Comparison of ENCODE assay signal across 1 cellular context in the genomic region with DNA sequence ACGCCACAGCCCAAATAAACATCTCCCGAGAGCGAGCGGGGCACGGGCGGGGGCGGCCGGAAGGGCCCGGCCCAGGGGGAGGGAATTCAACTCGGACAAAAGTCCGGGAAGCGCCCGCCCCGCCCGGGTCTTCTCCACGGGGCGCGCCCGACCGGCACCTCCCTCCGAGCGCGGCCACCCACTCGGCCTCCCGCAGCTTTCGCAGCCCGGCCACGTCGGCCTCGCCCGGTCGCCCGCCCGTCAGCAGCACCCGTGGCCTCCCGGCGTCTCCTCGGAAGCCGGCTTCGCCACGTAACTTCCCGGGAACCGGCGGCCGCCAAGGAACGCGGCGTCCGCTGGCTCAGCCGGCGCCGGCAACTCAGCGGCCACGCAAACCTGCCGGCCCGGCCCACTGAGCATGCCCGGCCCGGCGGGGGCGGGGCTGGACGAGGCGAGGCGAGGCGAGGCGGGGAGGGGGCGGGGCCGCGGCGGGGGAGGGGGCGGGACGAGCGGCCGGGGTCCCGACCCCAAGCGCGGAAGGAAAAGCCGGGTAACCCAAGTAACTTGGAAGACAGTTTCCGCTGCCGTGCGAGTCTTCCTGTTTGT.
TF ChIP-seq lines count a peak whose summit lies in the region.

Gene TJP1, minus strand, starts transcription at position 369 of the 585 bp plus-strand sequence. CDS start 440 bp downstream, outside the sequence.

TF ChIP-seq in GM12878, 131 proteins besides CTCF, POLR2A, EP300 and RAD21 (continued from another document):
- TF ChIP-seq NFIC (IDR thresholded peaks at IDR 0.05; ENCODE audit: low read depth, low read length) = no peak
- TF ChIP-seq CHD1 (IDR thresholded peaks at IDR 0.05; ENCODE audit: low read depth, low read length) = no peak
- no peak for TF ChIP-seq ATF3 (IDR thresholded peaks at IDR 0.05; ENCODE audit: borderline replicate concordance, extremely low read depth, low read depth, low read length)
- no peak for TF ChIP-seq DPF2 (IDR thresholded peaks at IDR 0.05)
- no peak for TF ChIP-seq BMI1 (IDR thresholded peaks at IDR 0.05; ENCODE audit: borderline replicate concordance)
- TF ChIP-seq SUZ12 (IDR thresholded peaks at IDR 0.05; ENCODE audit: unreplicated experiment) = no peak
- no peak for TF ChIP-seq GATAD2B (conservative IDR thresholded peaks at IDR 0.05; ENCODE audit: low read depth)
- TF ChIP-seq ZNF592 (IDR thresholded peaks at IDR 0.05) = no peak
- TF ChIP-seq, protein P1, sequence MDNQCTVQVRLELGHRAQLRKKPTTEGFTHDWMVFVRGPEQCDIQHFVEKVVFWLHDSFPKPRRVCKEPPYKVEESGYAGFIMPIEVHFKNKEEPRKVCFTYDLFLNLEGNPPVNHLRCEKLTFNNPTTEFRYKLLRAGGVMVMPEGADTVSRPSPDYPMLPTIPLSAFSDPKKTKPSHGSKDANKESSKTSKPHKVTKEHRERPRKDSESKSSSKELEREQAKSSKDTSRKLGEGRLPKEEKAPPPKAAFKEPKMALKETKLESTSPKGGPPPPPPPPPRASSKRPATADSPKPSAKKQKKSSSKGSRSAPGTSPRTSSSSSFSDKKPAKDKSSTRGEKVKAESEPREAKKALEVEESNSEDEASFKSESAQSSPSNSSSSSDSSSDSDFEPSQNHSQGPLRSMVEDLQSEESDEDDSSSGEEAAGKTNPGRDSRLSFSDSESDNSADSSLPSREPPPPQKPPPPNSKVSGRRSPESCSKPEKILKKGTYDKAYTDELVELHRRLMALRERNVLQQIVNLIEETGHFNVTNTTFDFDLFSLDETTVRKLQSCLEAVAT (IDR thresholded peaks at IDR 0.05) = no peak
